Comparison of ENCODE assay signal across 1 cellular context in genomic region chr6:154245542-154245941, GRCh38.
TF ChIP-seq lines count a peak whose summit lies in the region.

No MANE protein-coding gene starts in this region.

TF ChIP-seq in GM23338, 12 proteins besides CTCF, POLR2A, EP300 and RAD21 (continued from another document):
- TF ChIP-seq REST (IDR thresholded peaks at IDR 0.05; ENCODE audit: unreplicated experiment) (no peak), ZNF331 (CRISPR knock-in tag; IDR thresholded peaks at IDR 0.05; ENCODE audit: low read depth) (no peak), JUNB (IDR thresholded peaks at IDR 0.05; ENCODE audit: unreplicated experiment) (no peak)
TF ChIP-seq in GM23338: peak in this region for 0.
